Comparison of ENCODE assay signal across 8 cellular contexts in genomic region chr22:23893446-23893956, GRCh38. TPM values are rescaled to one million over a fixed set of nuclear protein-coding genes. Genes with fewer than 3 reads are reported as not detected.
A peak's percentile ranks its signal among the peaks of the same experiment; 100 is the strongest.
DNase-seq lines count a peak whose midpoint lies in the region; ATAC-seq, FAIRE-seq and TF ChIP-seq lines count a peak whose summit lies in the region.

No MANE protein-coding gene starts in this region.

- peak overlapping the region; percentile 94 for H3K4me2 ChIP-seq in GM12878 (ENCODE audit: control insufficient read depth, insufficient read depth)

- FAIRE-seq in GM12878 (lab: Jason Lieb, UNC), result no peak

- peaks cover 12% of the 10 kb centered on the region for H3K4me1 ChIP-seq in GM12878 (ENCODE audit: control insufficient read depth, insufficient read depth, low read length)
- peaks cover 19% of the 10 kb centered on the region for H3K4me1 ChIP-seq in lower lobe of right lung
- peaks cover 4 to 27% (median 20%) of the 10 kb centered on the region in 4 donors for H3K4me1 ChIP-seq in transverse colon

- 1% methylated on average over 10 of the region's 10 CpGs for WGBS in GM12878 (ENCODE audit: insufficient coverage, insufficient replicate concordance, low lambda C conversion rate, missing lambda C conversion rate)
- 8 to 33% methylated on average over 3 to 10 of the region's 10 CpGs for WGBS in transverse colon (ENCODE audit: low coverage in 1 of 2), 2 donors

- H3K27ac Mint-ChIP-seq in activated naive CD4-positive, alpha-beta T cell treated with anti-CD3 and anti-CD28 coated beads for 36 hours, result peak overlapping the region; percentile 97

- H4K20me1 ChIP-seq in GM12878 (ENCODE audit: control insufficient read depth, insufficient read depth), result no peaks in the 10 kb centered on the region

- CTCF ChIA-PET in activated naive CD4-positive, alpha-beta T cell treated with anti-CD3 and anti-CD28 coated beads for 36 hours (lab: Charles Lee), result interaction anchor here (0.7 to 2.5 kb wide), 13 partner anchors 9 to 281 kb away, joined by 3 to 31 read pairs (median 5); partner anchors contain the start of gene SLC2A11
- CTCF ChIA-PET in GM12878 (lab: Yijun Ruan, JAX), result interaction anchor here (1.0 to 3.3 kb wide), 20 partner anchors 9 to 349 kb away, joined by 3 to 45 read pairs (median 4); partner anchors contain the start of genes CHCHD10 and SLC2A11

- H2AFZ ChIP-seq in GM12878 (ENCODE audit: control insufficient read depth, low read depth, low read length), result peak overlapping the region; percentile 89

- H3K27me3 Mint-ChIP-seq in activated naive CD4-positive, alpha-beta T cell treated with anti-CD3 and anti-CD28 coated beads for 36 hours (ENCODE audit: low read depth), result no peaks in the 10 kb centered on the region

- peak overlapping the region; percentile 89 for H3K9ac ChIP-seq in GM12878 (ENCODE audit: control insufficient read depth, insufficient read depth, low read length)

- peaks cover 34% of the 10 kb centered on the region for H3K79me2 ChIP-seq in GM12878 (ENCODE audit: control insufficient read depth, insufficient read depth, low read length)

- no peak for TF ChIP-seq CTCF in GM12878 (IDR thresholded peaks at IDR 0.05 in 2 of 3, conservative IDR thresholded peaks at IDR 0.05 in 1 of 3; ENCODE audit: control insufficient read depth in 2 of 3, extremely low read depth in 1 of 3, insufficient read depth in 1 of 3, low read depth in 3 of 3, low read length in 3 of 3)
- TF ChIP-seq CTCF in lower lobe of right lung (IDR thresholded peaks at IDR 0.05), result no peak
- TF ChIP-seq CTCF in transverse colon (IDR thresholded peaks at IDR 0.05), result no peak

- H3K4me3 ChIP-seq in GM12878 (peak overlapping the region; percentile 98), lower lobe of right lung (peak overlapping the region; percentile 81), transverse colon (peak overlapping the region; percentile 53 to 78 (median 68))

- intact Hi-C loops in activated naive CD4-positive, alpha-beta T cell treated with anti-CD3 and anti-CD28 coated beads for 36 hours (cut with micrococcal nuclease), result loop anchor here (5.0 to 10.0 kb wide), 2 partner anchors 36 to 531 kb away; partner anchors contain the start of genes ADORA2A and SLC2A11
- intact Hi-C loops in GM12878 (cut with micrococcal nuclease; ENCODE audit: unreplicated experiment) (no loop called here), lower lobe of right lung (cut with DNase I) (no loop called here), transverse colon (cut with DNase I; ENCODE audit: low total_unique reads) (no loop called here)

- TF ChIP-seq RAD21 in GM12878 (IDR thresholded peaks at IDR 0.05; ENCODE audit: insufficient read depth, low read depth, low read length), result no peak

- peaks cover 19% of the 10 kb centered on the region for H3K4me1 Mint-ChIP-seq in activated naive CD4-positive, alpha-beta T cell treated with anti-CD3 and anti-CD28 coated beads for 36 hours (ENCODE audit: low read depth)

- ATAC-seq in GM12878, result peak; percentile 0; the same call in 2 of the 3 replicates
- peak in 1 of 2 donors; percentile 1 for ATAC-seq in lower lobe of right lung
- no peak for ATAC-seq in HG03460 (IDR thresholded peaks at IDR 0.05; ENCODE audit: unreplicated experiment)
- no peak for ATAC-seq in GM19397 (IDR thresholded peaks at IDR 0.05; ENCODE audit: unreplicated experiment)

- H3K4me3 Mint-ChIP-seq in activated naive CD4-positive, alpha-beta T cell treated with anti-CD3 and anti-CD28 coated beads for 36 hours, result peak overlapping the region; percentile 95

- in situ Hi-C loops in GM12878 (cut with MboI), result no loop called here
- in situ Hi-C loops in transverse colon (cut with MboI; ENCODE audit: low pct_ligation_motif_present in 1 of 4, low pct_unique_long_range_greater_than_20kb in 1 of 4, low sequenced_read_pairs in 3 of 4), result no loop called here

- TF ChIP-seq EP300 in GM12878 (IDR thresholded peaks at IDR 0.05; ENCODE audit: borderline replicate concordance in 1 of 2, control insufficient read depth in 1 of 2, low read depth in 2 of 2, low read length in 2 of 2) (no peak), transverse colon (IDR thresholded peaks at IDR 0.05; ENCODE audit: low read depth) (no peak)

- RAD21 ChIA-PET in GM12878 (lab: Charles Lee; ENCODE audit: unreplicated experiment), result interaction anchor here (1.1 to 3.2 kb wide), 7 partner anchors 16 to 126 kb away, joined by 3 to 30 read pairs (median 5); partner anchors contain the start of genes SLC2A11 and SMARCB1

- H3K27ac ChIP-seq in GM12878 (ENCODE audit: control insufficient read depth, insufficient read depth) (peak overlapping the region; percentile 92), lower lobe of right lung (peak overlapping the region; percentile 96), transverse colon (peak overlapping the region; percentile 92 to 97 (median 96))

- no peaks in the 10 kb centered on the region for H3K9me3 Mint-ChIP-seq in activated naive CD4-positive, alpha-beta T cell treated with anti-CD3 and anti-CD28 coated beads for 36 hours

- H3K36me3 ChIP-seq in GM12878 (ENCODE audit: control insufficient read depth in 2 of 2, insufficient read depth in 2 of 2, low read length in 1 of 2) (peaks cover 12 to 23% of the 10 kb centered on the region in 2 experiments), lower lobe of right lung (peaks cover 19% of the 10 kb centered on the region), transverse colon (peaks cover 0 to 11% (median 0%) of the 10 kb centered on the region in 4 donors)

- H3K36me3 Mint-ChIP-seq in activated naive CD4-positive, alpha-beta T cell treated with anti-CD3 and anti-CD28 coated beads for 36 hours (ENCODE audit: low read depth), result peaks cover 28% of the 10 kb centered on the region

- TF ChIP-seq POLR2A in GM12878 (IDR thresholded peaks at IDR 0.05; ENCODE audit: low read depth, low read length) (no peak), transverse colon (IDR thresholded peaks at IDR 0.05) (no peak)

- no peak for DNase-seq in activated naive CD4-positive, alpha-beta T cell treated with anti-CD3 and anti-CD28 coated beads for 36 hours
- no peak for DNase-seq in activated naive CD4-positive, alpha-beta T cell (lab: John Stamatoyannopoulos, UW)
- DNase-seq in GM12878 (ENCODE audit: low read depth, low spot score) (no peak), lower lobe of right lung (no peak), transverse colon (no peak), anterior cingulate cortex (lab: John Stamatoyannopoulos, UW) (no peak)

- H3K9me3 ChIP-seq in GM12878 (replicated peaks; ENCODE audit: control insufficient read depth, insufficient read depth, low read length) (no peaks in the 10 kb centered on the region), lower lobe of right lung (no peaks in the 10 kb centered on the region), transverse colon (no peaks in the 10 kb centered on the region)

- BruUV-seq in GM12878 (replicated peaks; lab: Mats Ljungman, UMichigan), result TSS peak; percentile 50

- H3K27me3 ChIP-seq in GM12878 (replicated peaks in 1 of 2; ENCODE audit: control insufficient read depth in 2 of 2, insufficient read depth in 2 of 2, low read length in 1 of 2), result no peaks in the 10 kb centered on the region
- no peaks in the 10 kb centered on the region for H3K27me3 ChIP-seq in lower lobe of right lung (ENCODE audit: low read depth)
- H3K27me3 ChIP-seq in transverse colon, result no peaks in the 10 kb centered on the region

- SMC1A ChIA-PET in GM12878 (lab: Charles Lee; ENCODE audit: uncharacterized antibody, unreplicated experiment), result interaction anchor here (1.1 to 2.2 kb wide), 7 partner anchors 13 to 49 kb away, joined by 3 to 18 read pairs (median 5); partner anchors contain the start of gene SLC2A11

- POLR2A ChIA-PET in GM12878 (lab: Charles Lee), result interaction anchor here (0.5 to 2.5 kb wide), 9 partner anchors 17 to 264 kb away, joined by 3 to 41 read pairs (median 7); partner anchors contain the start of genes CABIN1 and SLC2A11

RNA-seq across cellular contexts. Expression of gene MIF, which starts 0.7 kb away (rescaled TPM):
- total RNA-seq in activated naive CD4-positive, alpha-beta T cell treated with anti-CD3 and anti-CD28 coated beads for 36 hours, result 1,000 to 10,000 TPM; 1,489 to 1,512 TPM
- 53.3 and 56.6 TPM in 2 replicates for total RNA-seq in GM12878 (2013; cell fraction: nucleolus; rRNA removed)
- total RNA-seq in GM12878 (2014; rRNA removed) (737 and 939 TPM in 2 replicates), GM12878 (2014; rRNA removed; fragmentation: Illumina TruSeq; extraction: Trizol) (183 and 215 TPM in 2 replicates), GM12878 (2021) (1,146 and 1,222 TPM in 2 replicates), lower lobe of right lung (231 TPM), transverse colon (100 to 1,000 TPM; 123 to 210 (median 139) TPM)
- 548 TPM for polyA plus RNA-seq in GM12878 (2011; ENCODE audit: low read depth)
- polyA plus RNA-seq in GM12878 (2011; rRNA removed) (233 and 593 TPM in 2 replicates), GM12878 (2014; fragmentation: Illumina TruSeq; extraction: Trizol) (5.2 and 37.7 TPM in 2 replicates), GM12878 (2014; fragmentation: Nextera tagmentation; extraction: Ambion mirVana) (100 to 1,000 TPM; 188 to 220 TPM), GM12878 (2014; rRNA removed) (1,025 and 1,355 TPM in 2 replicates), GM12878 (2016; fragmentation: Nextera tagmentation; extraction: Ambion mirVana) (1,000 to 10,000 TPM; 2,816 to 2,972 TPM)
- 608 and 1,158 TPM in 2 replicates for polyA plus RNA-seq in GM12878 (2011; cell fraction: cytosol; rRNA removed)
- 459 and 729 TPM in 2 replicates for polyA plus RNA-seq in GM12878 (2011; cell fraction: nucleus; rRNA removed)
- polyA plus RNA-seq in GM12878 (2012), result 1,086 and 1,453 TPM in 2 replicates
- 52.9 and 161 TPM in 2 replicates for polyA minus RNA-seq in GM12878 (2011; rRNA and poly(A)+ RNA removed)
- polyA minus RNA-seq in GM12878 (2011; cell fraction: cytosol; rRNA and poly(A)+ RNA removed), result 306 and 426 TPM in 2 replicates
- 107 and 133 TPM in 2 replicates for polyA minus RNA-seq in GM12878 (2011; cell fraction: nucleus; rRNA and poly(A)+ RNA removed)

RNA-seq across cellular contexts. Expression of gene SLC2A11, which starts 35.8 kb away (rescaled TPM):
- 1 to 10 TPM; 6.1 to 7.5 TPM for total RNA-seq in activated naive CD4-positive, alpha-beta T cell treated with anti-CD3 and anti-CD28 coated beads for 36 hours
- 25.2 and 25.7 TPM in 2 replicates for total RNA-seq in GM12878 (2013; cell fraction: nucleolus; rRNA removed)
- total RNA-seq in GM12878 (2014; rRNA removed), result 10.5 and 13.0 TPM in 2 replicates
- 8.1 and 8.9 TPM in 2 replicates for total RNA-seq in GM12878 (2014; rRNA removed; fragmentation: Illumina TruSeq; extraction: Trizol)
- 12.2 and 15.7 TPM in 2 replicates for total RNA-seq in GM12878 (2021)
- polyA plus RNA-seq in GM12878 (2011; ENCODE audit: low read depth), result 9.2 TPM
- polyA plus RNA-seq in GM12878 (2011; rRNA removed), result 7.5 and 8.4 TPM in 2 replicates
- 7.6 and 11.5 TPM in 2 replicates for polyA plus RNA-seq in GM12878 (2011; cell fraction: cytosol; rRNA removed)
- polyA plus RNA-seq in GM12878 (2011; cell fraction: nucleus; rRNA removed), result 16.6 and 19.3 TPM in 2 replicates
- polyA plus RNA-seq in GM12878 (2012), result 12.9 and 18.4 TPM in 2 replicates
- 8.6 and 13.3 TPM in 2 replicates for polyA plus RNA-seq in GM12878 (2014; fragmentation: Illumina TruSeq; extraction: Trizol)
- polyA plus RNA-seq in GM12878 (2014; fragmentation: Nextera tagmentation; extraction: Ambion mirVana), result 1 to 10 TPM in 1 of 2 experiments, under 1 TPM in 1; 0.98 to 2.9 TPM
- 17.7 and 18.3 TPM in 2 replicates for polyA plus RNA-seq in GM12878 (2014; rRNA removed)
- polyA plus RNA-seq in GM12878 (2016; fragmentation: Nextera tagmentation; extraction: Ambion mirVana), result 1 to 10 TPM; 8.0 TPM
- 8.2 and 11.6 TPM in 2 replicates for polyA minus RNA-seq in GM12878 (2011; rRNA and poly(A)+ RNA removed)
- 3.5 and 6.1 TPM in 2 replicates for polyA minus RNA-seq in GM12878 (2011; cell fraction: cytosol; rRNA and poly(A)+ RNA removed)
- 7.7 and 10.9 TPM in 2 replicates for polyA minus RNA-seq in GM12878 (2011; cell fraction: nucleus; rRNA and poly(A)+ RNA removed)
- 12.7 TPM for total RNA-seq in lower lobe of right lung
- total RNA-seq in transverse colon, result 10 to 100 TPM in 3 of 4 donors, 1 to 10 TPM in 1; 6.0 to 27.4 (median 13.2) TPM

RNA-seq across cellular contexts. Expression of gene DERL3, which starts 54.7 kb away (rescaled TPM):
- 1 to 10 TPM; 7.3 to 7.5 TPM for total RNA-seq in activated naive CD4-positive, alpha-beta T cell treated with anti-CD3 and anti-CD28 coated beads for 36 hours
- total RNA-seq in GM12878 (2013; cell fraction: nucleolus; rRNA removed), result 10.6 and 12.5 TPM in 2 replicates
- total RNA-seq in GM12878 (2014; rRNA removed), result 14.6 and 21.0 TPM in 2 replicates
- total RNA-seq in GM12878 (2014; rRNA removed; fragmentation: Illumina TruSeq; extraction: Trizol), result 8.7 and 9.4 TPM in 2 replicates
- total RNA-seq in GM12878 (2021), result 17.4 and 19.4 TPM in 2 replicates
- 9.4 TPM for polyA plus RNA-seq in GM12878 (2011; ENCODE audit: low read depth)
- 2.1 and 5.2 TPM in 2 replicates for polyA plus RNA-seq in GM12878 (2011; rRNA removed)
- 10.4 and 15.5 TPM in 2 replicates for polyA plus RNA-seq in GM12878 (2011; cell fraction: cytosol; rRNA removed)
- 29.8 and 30.3 TPM in 2 replicates for polyA plus RNA-seq in GM12878 (2011; cell fraction: nucleus; rRNA removed)
- polyA plus RNA-seq in GM12878 (2012), result 18.0 and 23.9 TPM in 2 replicates
- 2.3 and 7.4 TPM in 2 replicates for polyA plus RNA-seq in GM12878 (2014; fragmentation: Illumina TruSeq; extraction: Trizol)
- polyA plus RNA-seq in GM12878 (2014; fragmentation: Nextera tagmentation; extraction: Ambion mirVana), result 1 to 10 TPM; 4.1 to 6.4 TPM
- 28.1 and 29.7 TPM in 2 replicates for polyA plus RNA-seq in GM12878 (2014; rRNA removed)
- 10 to 100 TPM; 49.1 to 52.4 TPM for polyA plus RNA-seq in GM12878 (2016; fragmentation: Nextera tagmentation; extraction: Ambion mirVana)
- 1.8 and 4.4 TPM in 2 replicates for polyA minus RNA-seq in GM12878 (2011; rRNA and poly(A)+ RNA removed)
- polyA minus RNA-seq in GM12878 (2011; cell fraction: cytosol; rRNA and poly(A)+ RNA removed), result 1.1 and 1.6 TPM in 2 replicates
- polyA minus RNA-seq in GM12878 (2011; cell fraction: nucleus; rRNA and poly(A)+ RNA removed), result 3.3 and 4.9 TPM in 2 replicates
- 5.8 TPM for total RNA-seq in lower lobe of right lung
- 10 to 100 TPM in 1 of 4 donors, 1 to 10 TPM in 3; 1.9 to 20.0 (median 3.1) TPM for total RNA-seq in transverse colon
